In genomic region chr3:135432402-135432801, GRCh38 we compare ENCODE assay signal across 24 cellular contexts.
DNase-seq lines count a peak whose midpoint lies in the region; ATAC-seq, FAIRE-seq and TF ChIP-seq lines count a peak whose summit lies in the region.
"Had no signal": no experiment of that assay in that cellular context is flagged by ENCODE, and none has a peak within 500 bp of the region (broad histone marks: within the 10 kb centered on the region; RNA-seq: fewer than 3 reads in every experiment).

No MANE protein-coding gene starts in this region.

- H3K9ac ChIP-seq in HepG2 (ENCODE audit: insufficient read depth, low read depth, low read length) (no peak overlapping the region), K562 (ENCODE audit: insufficient read depth in 1 of 2, low read depth in 2 of 2, low read length in 2 of 2) (no peak overlapping the region)
- H3K9ac ChIP-seq: BLaER1 had no signal

- POLR2A ChIA-PET in HepG2 (lab: Yijun Ruan, JAX) (no interaction called here), K562 (lab: Yijun Ruan, JAX) (no interaction called here)

- TF ChIP-seq CTCF in HepG2 (CRISPR knock-in tag; IDR thresholded peaks at IDR 0.05) (no peak), right lobe of liver (IDR thresholded peaks at IDR 0.05) (no peak), K562 (IDR thresholded peaks at IDR 0.05 in 2 of 3, conservative IDR thresholded peaks at IDR 0.05 in 1 of 3; ENCODE audit: insufficient read depth in 2 of 3, low read depth in 1 of 3, low read length in 3 of 3) (no peak)

- H3K9me3 ChIP-seq in HepG2 (ENCODE audit: low read length) (no peaks in the 10 kb centered on the region), right lobe of liver (no peaks in the 10 kb centered on the region), K562 (replicated peaks; ENCODE audit: control insufficient read depth, insufficient read depth, low read depth, low read length) (no peaks in the 10 kb centered on the region)
- H3K9me3 ChIP-seq: BE2C, BLaER1 had no signal

- no peak for TF ChIP-seq EP300 in HepG2 (IDR thresholded peaks at IDR 0.05; ENCODE audit: low read depth in 2 of 2, low read length in 2 of 2)
- TF ChIP-seq EP300 in HepG2 (CRISPR knock-in tag; IDR thresholded peaks at IDR 0.05; ENCODE audit: borderline replicate concordance): no peak
- no peak for TF ChIP-seq EP300 in K562 (IDR thresholded peaks at IDR 0.05; ENCODE audit: low read length)

- H3K27me3 ChIP-seq in HepG2 (ENCODE audit: control insufficient read depth in 1 of 2, insufficient read depth in 2 of 2, low read length in 2 of 2) (no peaks in the 10 kb centered on the region), right lobe of liver (no peaks in the 10 kb centered on the region), K562 (ENCODE audit: control insufficient read depth in 2 of 2, insufficient read depth in 2 of 2, low read length in 2 of 2) (no peaks in the 10 kb centered on the region)
- H3K27me3 ChIP-seq: BLaER1 had no signal

- DNase-seq in HepG2 (ENCODE audit: low spot score) (no peak), right lobe of liver (no peak), K562 (ENCODE audit: extremely low read depth in 1 of 4, low spot score in 3 of 4) (no peak)
- DNase-seq in activated naive CD4-positive, alpha-beta T cell treated with Interleukin-2 at 50 U/mL for 16 hours: no peak
- DNase-seq in activated naive CD4-positive, alpha-beta T cell treated with anti-CD3 and anti-CD28 coated beads, Interleukin-2, amount 50 U/mL, for 72 hours (ENCODE audit: low spot score in 2 of 2): no peak
- DNase-seq: ACHN; BE2C; C1 segment of cervical spinal cord; CD4-positive, alpha-beta memory T cell; CD4-positive, CD25-positive, alpha-beta regulatory T cell; CD8-positive, alpha-beta memory T cell; DMS 273 treated with DMSO at 0.1 percent for 48 hours; DMS153; DMS53; DMS79; DND-41; EL; GDM1 had no signal

- H3K4me2 ChIP-seq in HepG2 (ENCODE audit: low read depth, low read length) (no peak overlapping the region), K562 (ENCODE audit: insufficient read depth, low read length) (no peak overlapping the region)
- H3K4me2 ChIP-seq: BLaER1 had no signal

- FAIRE-seq in HepG2 (lab: Jason Lieb, UNC) (no peak), K562 (lab: Jason Lieb, UNC) (no peak)
- FAIRE-seq: GM12878, GM12892, GM18507 had no signal

- TF ChIP-seq POLR2A in HepG2 (IDR thresholded peaks at IDR 0.05; ENCODE audit: insufficient read depth in 1 of 2, low read depth in 2 of 2, low read length in 2 of 2): no peak
- no peak for TF ChIP-seq POLR2A in right lobe of liver (IDR thresholded peaks at IDR 0.05)
- no peak for TF ChIP-seq POLR2A in K562 (conservative IDR thresholded peaks at IDR 0.05)

- no peaks in the 10 kb centered on the region for H3K9me1 ChIP-seq in K562 (ENCODE audit: control insufficient read depth, insufficient read depth, low read length)

- H3K36me3 Mint-ChIP-seq in activated naive CD4-positive, alpha-beta T cell treated with anti-CD3 and anti-CD28 coated beads, Interleukin-2, amount 50 U/mL, for 72 hours: no peaks in the 10 kb centered on the region
- H3K36me3 Mint-ChIP-seq: CD14-positive monocyte; CD4-positive, alpha-beta memory T cell; CD4-positive, CD25-positive, alpha-beta regulatory T cell; CD8-positive, alpha-beta memory T cell had no signal

- in situ Hi-C loops in HepG2 (cut with HindIII; ENCODE audit: extremely low pct_ligation_motif_present, low pct_unique_long_range_greater_than_20kb): no loop called here
- in situ Hi-C loops in K562 (cut with MboI): no loop called here

- H3K36me3 ChIP-seq in HepG2 (replicated peaks in 1 of 2; ENCODE audit: control insufficient read depth in 1 of 2, insufficient read depth in 2 of 2, low read length in 2 of 2) (no peaks in the 10 kb centered on the region), right lobe of liver (no peaks in the 10 kb centered on the region), K562 (ENCODE audit: control insufficient read depth, insufficient read depth, low read length) (no peaks in the 10 kb centered on the region)
- H3K36me3 ChIP-seq: BE2C, BLaER1 had no signal

- H3K9me3 Mint-ChIP-seq in activated naive CD4-positive, alpha-beta T cell treated with anti-CD3 and anti-CD28 coated beads, Interleukin-2, amount 50 U/mL, for 72 hours: peaks cover 10 to 20% of the 10 kb centered on the region in 2 donors

- H4K20me1 ChIP-seq in HepG2 (ENCODE audit: insufficient read depth, low read length) (no peaks in the 10 kb centered on the region), K562 (replicated peaks; ENCODE audit: control insufficient read depth, insufficient read depth, low read length) (no peaks in the 10 kb centered on the region)
- H4K20me1 ChIP-seq: BLaER1 had no signal

- no peak for ATAC-seq in HepG2
- ATAC-seq in right lobe of liver: no peak
- ATAC-seq in K562: no peak
- no peak for ATAC-seq in activated naive CD4-positive, alpha-beta T cell treated with anti-CD3 and anti-CD28 coated beads, Interleukin-2, amount 50 U/mL, for 72 hours
- ATAC-seq: GM12878 had no signal

- BruUV-seq in HepG2 (replicated peaks; lab: Mats Ljungman, UMichigan): no TSS peak
- BruUV-seq in K562 (replicated peaks; lab: Mats Ljungman, UMichigan): no TSS peak

- CTCF ChIA-PET in HepG2 (lab: Yijun Ruan, JAX; ENCODE audit: low intra/inter-chr PET ratio, low total read pairs): no interaction called here
- CTCF ChIA-PET in K562 (lab: Yijun Ruan, JAX; ENCODE audit: low intra/inter-chr PET ratio): no interaction called here

- H2AFZ ChIP-seq in HepG2 (ENCODE audit: low read length) (no peak overlapping the region), K562 (ENCODE audit: low read depth, low read length) (no peak overlapping the region)

- no peak overlapping the region for H3K4me3 ChIP-seq in HepG2 (replicated peaks in 1 of 3; ENCODE audit: insufficient read depth in 1 of 3, low read depth in 2 of 3, low read length in 3 of 3)
- H3K4me3 ChIP-seq in right lobe of liver: no peak overlapping the region
- H3K4me3 ChIP-seq in K562: no peak overlapping the region
- H3K4me3 ChIP-seq: BLaER1, GM12878 had no signal

- H3K4me1 ChIP-seq in HepG2 (ENCODE audit: insufficient read depth, low read length): no peaks in the 10 kb centered on the region
- H3K4me1 ChIP-seq in right lobe of liver: no peaks in the 10 kb centered on the region
- H3K4me1 ChIP-seq in K562 (replicated peaks in 1 of 2; ENCODE audit: control insufficient read depth in 2 of 2, insufficient read depth in 2 of 2, low read length in 2 of 2): no peaks in the 10 kb centered on the region
- H3K4me1 ChIP-seq: BE2C, BLaER1 had no signal

- H3K79me2 ChIP-seq in HepG2 (ENCODE audit: insufficient read depth, low read length) (no peaks in the 10 kb centered on the region), K562 (ENCODE audit: control insufficient read depth, insufficient read depth, low read length) (no peaks in the 10 kb centered on the region)

- intact Hi-C loops in HepG2 (cut with micrococcal nuclease; ENCODE audit: unreplicated experiment): no loop called here
- intact Hi-C loops in right lobe of liver (cut with DNase I): no loop called here
- intact Hi-C loops in K562 (cut with micrococcal nuclease): no loop called here

- no peak overlapping the region for H3K27ac Mint-ChIP-seq in activated naive CD4-positive, alpha-beta T cell treated with anti-CD3 and anti-CD28 coated beads, Interleukin-2, amount 50 U/mL, for 72 hours
- H3K27ac Mint-ChIP-seq: CD14-positive monocyte; CD4-positive, alpha-beta memory T cell; CD4-positive, CD25-positive, alpha-beta regulatory T cell; CD8-positive, alpha-beta memory T cell had no signal

- WGBS in HepG2 (ENCODE audit: low lambda C conversion rate): 0% methylated on average over 2 of the region's 2 CpGs
- 53% methylated on average over 2 of the region's 2 CpGs for WGBS in right lobe of liver (ENCODE audit: insufficient coverage, low coverage, low lambda C conversion rate, missing lambda C conversion rate)
- WGBS in K562 (ENCODE audit: insufficient coverage, low coverage, missing lambda C conversion rate): 0% methylated on average over 2 of the region's 2 CpGs

- H3K27ac ChIP-seq in HepG2 (ENCODE audit: extremely low read length, insufficient read depth, low read length) (no peak overlapping the region), right lobe of liver (no peak overlapping the region), K562 (ENCODE audit: extremely low read depth, low read depth, low read length) (no peak overlapping the region)
- H3K27ac ChIP-seq: 22Rv1, BLaER1 had no signal

- TF ChIP-seq RAD21 in HepG2 (CRISPR knock-in tag; IDR thresholded peaks at IDR 0.05) (no peak), K562 (CRISPR knock-in tag; conservative IDR thresholded peaks at IDR 0.05 in 1 of 2, IDR thresholded peaks at IDR 0.05 in 1 of 2) (no peak)

TF ChIP-seq in HepG2, 621 proteins besides CTCF, POLR2A, EP300 and RAD21:
- TF ChIP-seq ZNF879 (CRISPR knock-in tag; IDR thresholded peaks at IDR 0.05) (no peak), MAFK (conservative IDR thresholded peaks at IDR 0.05 in 1 of 2, IDR thresholded peaks at IDR 0.05 in 1 of 2; ENCODE audit: low read length in 2 of 2) (peak; percentile 72 to 80), MAFF (IDR thresholded peaks at IDR 0.05; ENCODE audit: low read depth, low read length) (peak; percentile 70; the same call in 1 of the 2 replicates)

TF ChIP-seq in K562, 482 proteins besides CTCF, POLR2A, EP300 and RAD21 (continues in another document):
- TF ChIP-seq POLR2B (IDR thresholded peaks at IDR 0.05; ENCODE audit: low read depth, partially characterized antibody) (no peak), MAFG (tag; conservative IDR thresholded peaks at IDR 0.05) (peak; percentile 53), TSC22D4 (tag; IDR thresholded peaks at IDR 0.05) (no peak), RFX1 (IDR thresholded peaks at IDR 0.05) (no peak), FOXJ3 (CRISPR knock-in tag; IDR thresholded peaks at IDR 0.05) (no peak), MAFF (IDR thresholded peaks at IDR 0.05; ENCODE audit: low read length) (peak; percentile 48; the same call in 1 of the 2 replicates), C11orf30 (IDR thresholded peaks at IDR 0.05; ENCODE audit: low read depth) (peak; percentile 56; the same call in 1 of the 2 replicates)

Comparison
In these comparisons a context has a peak if more than half of its experiments do, and no peak if none do; other contexts are left out.
1. Of the 241 proteins assayed by ChIP-seq in both HepG2 and K562: peak only in HepG2: none; only in K562: MAFG; in both: MAFF and MAFK; in neither: 238.